13 cellular contexts compared by ENCODE assay signal in the genomic region with DNA sequence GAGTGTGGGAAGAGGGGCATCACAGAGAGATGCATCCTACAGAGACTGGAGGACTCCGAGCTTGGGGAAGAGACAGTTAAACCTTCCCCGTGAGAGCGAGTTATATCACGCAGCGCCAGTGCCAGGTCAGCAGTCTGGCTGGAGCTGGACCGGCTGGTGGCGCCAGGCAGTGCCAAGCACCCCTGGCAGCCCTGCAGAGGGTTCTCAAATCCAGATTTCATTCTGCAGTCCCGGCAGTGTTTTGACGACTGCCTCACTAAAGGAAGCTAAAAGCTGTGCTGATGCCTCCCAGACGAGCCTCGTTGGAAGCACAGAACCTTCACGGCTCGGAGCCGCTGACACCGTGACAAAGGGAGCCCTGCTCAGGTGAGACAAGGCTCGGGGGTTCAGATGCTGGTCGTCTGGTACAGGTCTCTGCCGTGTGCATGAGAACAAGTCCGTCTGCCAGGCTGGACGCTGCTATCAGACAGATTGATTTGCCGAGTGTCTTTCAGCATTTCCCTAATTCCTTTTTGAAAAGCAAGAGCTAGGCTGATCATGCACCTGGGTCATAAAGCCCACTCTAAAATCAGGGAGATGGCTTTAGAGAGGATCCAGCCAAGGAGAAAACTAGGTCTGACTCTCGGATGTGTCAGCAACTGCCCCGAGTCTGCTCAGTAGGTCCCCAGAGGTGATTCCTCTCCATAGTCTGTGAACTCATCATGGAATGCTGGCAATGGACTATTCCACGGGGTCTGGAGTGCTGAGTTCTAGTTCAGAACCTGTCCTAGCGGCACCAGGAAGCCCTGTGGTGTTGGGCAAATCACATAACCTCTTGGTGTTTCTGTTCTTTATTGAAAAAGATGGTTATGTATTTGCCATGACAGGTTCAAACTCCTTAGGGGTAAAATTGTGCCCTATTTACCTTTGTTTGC.
DNase-seq lines count a peak whose midpoint lies in the region; ATAC-seq and TF ChIP-seq lines count a peak whose summit lies in the region.
"Had no signal": no experiment of that assay in that cellular context is flagged by ENCODE, and none has a peak within 500 bp of the region (broad histone marks: within the 10 kb centered on the region; RNA-seq: fewer than 3 reads in every experiment).

No MANE protein-coding gene starts in this region.

- TF ChIP-seq CTCF in LNCAP (IDR thresholded peaks at IDR 0.05), result peak; percentile 33; the same call in 1 of the 2 replicates
- TF ChIP-seq CTCF in adrenal gland (IDR thresholded peaks at IDR 0.05), result no peak

- intact Hi-C loops in left ventricle myocardium superior (cut with micrococcal nuclease) (no loop called here), adrenal gland (cut with DNase I) (no loop called here)

- H3K4me3 ChIP-seq in adrenal gland, result no peak overlapping the region
- H3K4me3 ChIP-seq: skin epidermis, tibial artery had no signal

- no peak for TF ChIP-seq POLR2A in adrenal gland (IDR thresholded peaks at IDR 0.05)

- H3K4me1 ChIP-seq in adrenal gland (replicated peaks in 1 of 2), result no peaks in the 10 kb centered on the region

- WGBS in adrenal gland, 4 donors, result 57 to 68% (median 64%) methylated on average over 14 to 25 of the region's 25 CpGs

- no peaks in the 10 kb centered on the region for H3K9me3 ChIP-seq in adrenal gland (replicated peaks in 1 of 3)
- H3K9me3 ChIP-seq: tibial artery had no signal

- no peaks in the 10 kb centered on the region for H3K27me3 ChIP-seq in adrenal gland
- H3K27me3 ChIP-seq: tibial artery had no signal

- in situ Hi-C loops in KBM-7 (cut with MboI; ENCODE audit: low pct_unique_long_range_greater_than_20kb, low sequenced_read_pairs), result no loop called here

- DNase-seq in left ventricle myocardium superior (peak; percentile 84), putamen (ENCODE audit: low spot score) (peak; percentile 92), SHP77 (lab: John Stamatoyannopoulos, UW) (no peak), KBM-7 (no peak), adrenal gland (no peak)
- DNase-seq: activated naive CD4-positive, alpha-beta T cell treated with Interleukin-2 at 50 U/mL for 16 hours; CD4-positive, alpha-beta T cell; NCI-H524 treated with DMSO at 0.1 percent for 48 hours; tibial artery had no signal

- no peak; the same call in 2 of the 3 replicates for ATAC-seq in SK-N-SH treated with all-trans-retinoic acid at 6 μM for 48 hours
- ATAC-seq in left ventricle myocardium superior, result peak; percentile 98
- no peak for ATAC-seq in HG03439 (IDR thresholded peaks at IDR 0.05; ENCODE audit: unreplicated experiment)

- no peaks in the 10 kb centered on the region for H3K36me3 ChIP-seq in adrenal gland (replicated peaks in 1 of 2)
- H3K36me3 ChIP-seq: tibial artery had no signal

- no peak overlapping the region for H3K27ac ChIP-seq in adrenal gland
- H3K27ac ChIP-seq: skin epidermis, tibial artery had no signal

TF ChIP-seq in SK-N-SH treated with all-trans-retinoic acid at 6 μM for 48 hours, 23 proteins besides CTCF, POLR2A, EP300 and RAD21:
- no peak for TF ChIP-seq CSRNP3 (CRISPR knock-in tag; IDR thresholded peaks at IDR 0.05)
- peak; percentile 83; the same call in 1 of the 2 replicates for TF ChIP-seq TSHZ2 (CRISPR knock-in tag; IDR thresholded peaks at IDR 0.05)
TF ChIP-seq in SK-N-SH treated with all-trans-retinoic acid at 6 μM for 48 hours: peak in this region for 1.

Comparison
In these comparisons a context has a peak if more than half of its experiments do, and no peak if none do; other contexts are left out.
1. DNase-seq: peak in left ventricle myocardium superior (single experiment) and putamen (single experiment); none in SHP77 (0 of 2), KBM-7 (single experiment) and adrenal gland (0 of 7).